Comparison of ENCODE assay signal across 18 cellular contexts in the genomic region with DNA sequence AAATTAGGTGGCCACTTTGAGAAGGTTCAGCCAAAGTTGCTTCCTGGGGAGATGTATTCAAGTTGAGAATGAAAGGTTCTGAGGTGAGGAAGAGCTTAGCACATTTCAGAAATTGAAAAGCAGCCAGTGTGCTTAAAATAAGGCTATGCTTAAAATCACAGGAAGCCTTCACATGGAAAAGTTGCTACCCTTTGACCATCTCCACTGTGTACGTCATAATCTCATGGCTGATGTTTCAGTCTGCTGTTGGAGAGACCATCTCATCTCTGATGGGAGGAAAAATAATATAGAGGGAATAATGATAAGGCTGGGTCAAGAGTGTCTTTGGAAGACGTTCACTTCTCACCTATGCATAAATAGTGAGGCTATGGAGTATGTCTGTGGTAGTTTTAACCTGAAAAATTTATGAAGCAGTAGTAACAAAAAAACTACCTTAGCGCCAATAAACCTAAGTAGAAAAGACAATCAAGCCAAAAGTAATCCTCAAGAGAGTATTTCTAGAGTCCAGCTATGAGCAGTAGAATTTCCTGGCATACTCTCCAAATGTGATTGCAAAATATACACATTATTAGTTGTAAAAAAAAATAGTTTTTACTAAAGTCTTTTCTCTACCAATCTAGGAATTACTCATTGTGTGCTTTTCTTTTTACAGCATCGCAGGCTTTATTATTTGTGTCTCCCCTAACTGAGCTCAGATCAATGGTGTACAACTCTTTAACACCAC.
"Had no signal": no experiment of that assay in that cellular context is flagged by ENCODE, and none has a peak within 500 bp of the region (broad histone marks: within the 10 kb centered on the region; RNA-seq: fewer than 3 reads in every experiment).

No MANE protein-coding gene starts in this region.

- H3K27me3 ChIP-seq: right lobe of liver, stomach had no signal

- H3K4me3 ChIP-seq: lower lobe of right lung, prostate gland, right lobe of liver, stomach had no signal

- ATAC-seq: activated CD8-positive, alpha-beta memory T cell treated with anti-CD3 and anti-CD28 coated beads, Interleukin-2, amount 10 ng/mL, durations not matched to agents 7 days and 5 days; effector memory CD8-positive, alpha-beta T cell; lower lobe of right lung; right lobe of liver; T-helper 17 cell had no signal

- H3K36me3 ChIP-seq: lower lobe of right lung, prostate gland, right lobe of liver, stomach, WERI-Rb-1 had no signal

- DNase-seq: activated CD4-positive, alpha-beta T cell treated with anti-CD3 and anti-CD28 coated beads, Interleukin-2, amount 50 U/mL, for 48 hours; activated CD8-positive, alpha-beta memory T cell treated with anti-CD3 and anti-CD28 coated beads, Interleukin-2, amount 10 ng/mL, durations not matched to agents 7 days and 5 days; activated effector memory CD4-positive, alpha-beta T cell treated with Interleukin-2 at 50 U/mL for 16 hours; activated naive CD4-positive, alpha-beta T cell treated with anti-CD3 and anti-CD28 coated beads, Interleukin-2, amount 50 U/mL, for 16 hours; activated T-cell treated with anti-CD3 and anti-CD28 coated beads, Interleukin-2, amount 50 U/mL, for 1 hour; amniotic stem cell; cerebellar nuclear complex; dermis blood vessel endothelial cell; effector memory CD8-positive, alpha-beta T cell; foreskin fibroblast; head of caudate nucleus; lower lobe of right lung; right lobe of liver; stimulated activated CD4-positive, alpha-beta T cell treated with anti-CD3 and anti-CD28 coated beads, Interleukin-2, amount 100 ng/mL, for 24 hours; stomach; T-helper 17 cell; WERI-Rb-1 had no signal
